ENCODE assay signal across 8 cellular contexts in genomic region chr19:56594783-56595547, GRCh38. TPM values are rescaled to one million over a fixed set of nuclear protein-coding genes. Genes with fewer than 3 reads are reported as not detected.
DNase-seq lines count a peak whose midpoint lies in the region; ATAC-seq lines count a peak whose summit lies in the region.

Gene ZNF71, plus strand, starts transcription at chr19:56595302. Its CDS starts 6,257 bp downstream, at chr19:56601559.

- peak within 1 kb of the TSS; percentile 54 for H3K27ac ChIP-seq in effector memory CD4-positive, alpha-beta T cell (ENCODE audit: insufficient read depth, low read length, poor library complexity, severe bottlenecking)

- peak; percentile 85 for DNase-seq in Ammon's horn (ENCODE audit: low spot score)
- peak; percentile 92 for DNase-seq in NCI-H82 (lab: John Stamatoyannopoulos, UW)
- DNase-seq in activated CD8-positive, alpha-beta memory T cell treated with anti-CD3 and anti-CD28 coated beads for 1 hour (ENCODE audit: extremely low read depth in 1 of 2, low read depth in 1 of 2), result peak; percentile 57 to 81
- peak; percentile 65 to 74 (median 67) for DNase-seq in effector memory CD4-positive, alpha-beta T cell
- peak; percentile 88 to 91 for DNase-seq in lung microvascular endothelial cell (ENCODE audit: low read depth in 2 of 2)
- DNase-seq in stimulated activated CD4-positive, alpha-beta T cell treated with anti-CD3 and anti-CD28 coated beads, TNF-alpha, amount 100 ng/mL, for 24 hours (ENCODE audit: low read depth in 3 of 3), result peak; percentile 84 to 89 (median 85)

- no peaks in the 10 kb centered on the region for H3K27me3 ChIP-seq in effector memory CD4-positive, alpha-beta T cell (replicated peaks; ENCODE audit: control insufficient read depth, insufficient read depth, low read length, poor library complexity, severe bottlenecking)

- peaks cover 8% of the 10 kb centered on the region for H3K4me1 ChIP-seq in effector memory CD4-positive, alpha-beta T cell (ENCODE audit: control insufficient read depth, insufficient read depth, low read length, poor library complexity, severe bottlenecking)

- ATAC-seq in GM19324 (IDR thresholded peaks at IDR 0.05; ENCODE audit: low FRiP score, unreplicated experiment), result peak; percentile 95
- ATAC-seq in HG03469 (IDR thresholded peaks at IDR 0.05; ENCODE audit: unreplicated experiment), result peak; percentile 77

- H3K36me3 ChIP-seq in effector memory CD4-positive, alpha-beta T cell (ENCODE audit: control insufficient read depth, insufficient read depth, low read length), result no peaks in the 10 kb centered on the region

- H3K9me3 ChIP-seq in effector memory CD4-positive, alpha-beta T cell (ENCODE audit: control insufficient read depth, low read length), result no peaks in the 10 kb centered on the region

- peak within 1 kb of the TSS; percentile 70 for H3K4me3 ChIP-seq in effector memory CD4-positive, alpha-beta T cell (ENCODE audit: insufficient read depth, low read depth, low read length, poor library complexity, severe bottlenecking)

RNA-seq across cellular contexts. Expression of gene ZNF71, which starts in this region (rescaled TPM):
- total RNA-seq in lung microvascular endothelial cell, result 9.2 and 10.1 TPM in 2 replicates

Comparison
In these comparisons a context has a peak if more than half of its experiments do, and no peak if none do; other contexts are left out.
1. Peak in every context shown above with its lines: DNase-seq, ATAC-seq, H3K4me3 ChIP-seq and H3K27ac ChIP-seq.